17 cellular contexts compared by ENCODE assay signal in genomic region chr7:75979361-75980125, GRCh38. TPM values are rescaled to one million over a fixed set of nuclear protein-coding genes. Genes with fewer than 3 reads are reported as not detected.
DNase-seq lines count a peak whose midpoint lies in the region; ATAC-seq and TF ChIP-seq lines count a peak whose summit lies in the region.
"Had no signal": no experiment of that assay in that cellular context is flagged by ENCODE, and none has a peak within 500 bp of the region (broad histone marks: within the 10 kb centered on the region; RNA-seq: fewer than 3 reads in every experiment).

No MANE protein-coding gene starts in this region.

- TF ChIP-seq POLR2A in ovary (IDR thresholded peaks at IDR 0.05): no peak

- no peak overlapping the region for H3K4me3 ChIP-seq in BE2C (ENCODE audit: low read depth, low read length)
- H3K4me3 ChIP-seq in heart right ventricle: no peak overlapping the region
- H3K4me3 ChIP-seq in ovary: no peak overlapping the region
- H3K4me3 ChIP-seq: HAP-1 had no signal

- no peaks in the 10 kb centered on the region for H3K27me3 ChIP-seq in BE2C
- no peaks in the 10 kb centered on the region for H3K27me3 ChIP-seq in heart right ventricle
- H3K27me3 ChIP-seq in ovary: no peaks in the 10 kb centered on the region

- TF ChIP-seq CTCF in BE2C (IDR thresholded peaks at IDR 0.05; ENCODE audit: low read depth, low read length) (no peak), RWPE1 (conservative IDR thresholded peaks at IDR 0.05; ENCODE audit: low read depth) (no peak), heart right ventricle (IDR thresholded peaks at IDR 0.05) (no peak), ovary (IDR thresholded peaks at IDR 0.05) (no peak)

- ATAC-seq in heart right ventricle: peak in 1 of 8 donors; percentile 10
- no peak for ATAC-seq in GM19397 (IDR thresholded peaks at IDR 0.05; ENCODE audit: unreplicated experiment)
- ATAC-seq: activated naive CD8-positive, alpha-beta T cell treated with anti-CD3 and anti-CD28 coated beads, Interleukin-2, amount 50 U/mL, for 24 hours had no signal

- no peak for TF ChIP-seq EP300 in ovary (IDR thresholded peaks at IDR 0.05)

- peak; percentile 6 for DNase-seq in BE2C
- no peak for DNase-seq in RWPE1 (ENCODE audit: low spot score)
- DNase-seq in heart right ventricle: no peak
- peak in 4 of 5 donors; percentile 29 to 59 (median 54) for DNase-seq in ovary
- DNase-seq in HPDE6-E6E7 (ENCODE audit: extremely low spot score): no peak
- DNase-seq in activated CD4-positive, alpha-beta T cell treated with anti-CD3 and anti-CD28 coated beads, Interleukin-2, amount 50 U/mL, for 1 hour: no peak
- DNase-seq in COR-L47 (lab: John Stamatoyannopoulos, UW): no peak
- DNase-seq: activated B cell treated with CpG ODN at 0.5 μM for 24 hours; activated CD8-positive, alpha-beta memory T cell treated with anti-CD3 and anti-CD28 coated beads for 24 hours; activated naive CD8-positive, alpha-beta T cell treated with anti-CD3 and anti-CD28 coated beads, Interleukin-2, amount 50 U/mL, for 24 hours; NCI-H2081; NCI-H446 treated with DMSO at 0.1 percent for 48 hours; retina; SHP77 treated with DMSO at 0.1 percent for 48 hours; stimulated activated naive CD4-positive, alpha-beta T cell had no signal

- H3K4me1 ChIP-seq in BE2C (peaks cover 7% of the 10 kb centered on the region; the same call in 1 of the 2 replicates), heart right ventricle (peaks cover 11 to 37% (median 17%) of the 10 kb centered on the region in 9 donors), ovary (ENCODE audit: insufficient read depth) (peaks cover 17% of the 10 kb centered on the region)
- H3K4me1 ChIP-seq: HAP-1 had no signal

- no peaks in the 10 kb centered on the region for H3K9me3 ChIP-seq in BE2C
- no peaks in the 10 kb centered on the region for H3K9me3 ChIP-seq in heart right ventricle
- no peaks in the 10 kb centered on the region for H3K9me3 ChIP-seq in ovary
- H3K9me3 ChIP-seq: HAP-1 had no signal

- intact Hi-C loops in heart right ventricle (cut with DNase I): loop anchor here in 1 of 10 donors (5.0 kb wide), 1 partner anchor 102 kb away; the partner anchor contains the start of gene RHBDD2
- intact Hi-C loops in ovary (cut with DNase I): no loop called here

- H3K27ac ChIP-seq in RWPE1: peak overlapping the region; percentile 61
- H3K27ac ChIP-seq in heart right ventricle: peak overlapping the region in 6 of 10 donors; percentile 13 to 51 (median 29)
- H3K27ac ChIP-seq in ovary: peak overlapping the region in 1 of 2 donors; percentile 67

- 82 to 86% methylated on average over 29 to 31 of the region's 31 CpGs for WGBS in heart right ventricle, 2 donors
- 58 to 83% (median 78%) methylated on average over 26 to 31 of the region's 31 CpGs for WGBS in ovary, 3 donors

- POLR2A ChIA-PET in RWPE1 (lab: Yijun Ruan, JAX; ENCODE audit: low non-redundant PET): no interaction called here

- H3K36me3 ChIP-seq in BE2C (peaks cover 14% of the 10 kb centered on the region), heart right ventricle (peaks cover 0 to 82% (median 39%) of the 10 kb centered on the region in 9 donors), ovary (no peaks in the 10 kb centered on the region)

- CTCF ChIA-PET in RWPE1 (lab: Yijun Ruan, JAX): no interaction called here

RNA-seq across cellular contexts. Expression of gene TMEM120A, which starts 14.9 kb away (rescaled TPM):
- 24.0 TPM for polyA plus RNA-seq in BE2C (2012; ENCODE audit: insufficient read depth, insufficient read length, low read depth)
- total RNA-seq in heart right ventricle (100 to 1,000 TPM; 132 to 192 (median 149) TPM), ovary (100 to 1,000 TPM in 3 of 7 donors, 10 to 100 TPM in 4; 44.4 to 140 (median 89.5) TPM)
- polyA plus RNA-seq in heart right ventricle (100 to 1,000 TPM; 179 to 220 TPM), ovary (100 to 1,000 TPM; 114 to 170 TPM)

Comparison
In these comparisons a context has a peak if more than half of its experiments do, and no peak if none do; other contexts are left out.
1. DNase-seq: peak in BE2C (single experiment) and ovary (4 of 5); none in RWPE1 (single experiment), heart right ventricle (0 of 2), HPDE6-E6E7 (single experiment), activated CD4-positive, alpha-beta T cell treated with anti-CD3 and anti-CD28 coated beads, Interleukin-2, amount 50 U/mL, for 1 hour (single experiment) and COR-L47 (single experiment).